9 cellular contexts compared by ENCODE assay signal in genomic region chr19:52191951-52192350, GRCh38. TPM values are rescaled to one million over a fixed set of nuclear protein-coding genes. Genes with fewer than 3 reads are reported as not detected.
DNase-seq lines count a peak whose midpoint lies in the region; ATAC-seq and TF ChIP-seq lines count a peak whose summit lies in the region.
"Had no signal": no experiment of that assay in that cellular context is flagged by ENCODE, and none has a peak within 500 bp of the region (broad histone marks: within the 10 kb centered on the region; RNA-seq: fewer than 3 reads in every experiment).

No MANE protein-coding gene starts in this region.

- H3K27ac ChIP-seq in BLaER1 treated with 17β-estradiol and CSF1 and Interleukin-3, amounts not matched to agents 10 nM and 100 nM: peak overlapping the region in 9 of 11 experiments; percentile 97 to 100 (median 98); a peak in 11 of 22 replicates
- peak overlapping the region; percentile 7 for H3K27ac ChIP-seq in duodenal mucosa (ENCODE audit: low read depth, low read length)

- no peaks in the 10 kb centered on the region for H3K9me3 Mint-ChIP-seq in nephron

- no peaks in the 10 kb centered on the region for H3K27me3 Mint-ChIP-seq in nephron (ENCODE audit: low read depth)

- peak overlapping the region; percentile 80 to 96 (median 90); a peak in 18 of 20 replicates for H3K4me3 ChIP-seq in BLaER1 treated with 17β-estradiol and CSF1 and Interleukin-3, amounts not matched to agents 10 nM and 100 nM
- H3K4me3 ChIP-seq in duodenal mucosa (ENCODE audit: low read depth in 1 of 2, low read length in 2 of 2): peak overlapping the region; percentile 89 to 91

- no peak for TF ChIP-seq CTCF in nephron (IDR thresholded peaks at IDR 0.05; ENCODE audit: unreplicated experiment in 3 of 3)

- peak overlapping the region; percentile 56 to 99 (median 88) for H3K27ac Mint-ChIP-seq in nephron

- DNase-seq in LHCN-M2 (ENCODE audit: low read depth) (peak; percentile 16), NCI-H1417 treated with DMSO at 0.1 percent for 48 hours (lab: John Stamatoyannopoulos, UW) (no peak), NCI-H1105 (lab: John Stamatoyannopoulos, UW) (no peak), NCI-H128 (lab: John Stamatoyannopoulos, UW; ENCODE audit: unreplicated experiment) (no peak)
- DNase-seq: amniotic stem cell had no signal

- H3K9ac ChIP-seq in BLaER1 treated with 17β-estradiol and CSF1 and Interleukin-3, amounts not matched to agents 10 nM and 100 nM: peak overlapping the region; percentile 96 to 100 (median 98); a peak in 21 of 22 replicates
- H3K9ac ChIP-seq in duodenal mucosa (ENCODE audit: low read depth in 1 of 2, low read length in 2 of 2): peak overlapping the region in 1 of 2 donors; percentile 39

- H3K4me1 Mint-ChIP-seq in nephron: peaks cover 15% of the 10 kb centered on the region

- H3K36me3 ChIP-seq in BLaER1 treated with 17β-estradiol and CSF1 and Interleukin-3, amounts not matched to agents 10 nM and 100 nM: peaks cover 48 to 61% (median 53%) of the 10 kb centered on the region in 11 experiments
- H3K36me3 ChIP-seq in duodenal mucosa (ENCODE audit: control insufficient read depth in 1 of 2, insufficient read depth in 2 of 2, low read length in 2 of 2): peaks cover 26 to 42% of the 10 kb centered on the region in 2 donors

- ATAC-seq in GM19023 (IDR thresholded peaks at IDR 0.05; ENCODE audit: unreplicated experiment): no peak

- peak overlapping the region; percentile 91 to 95 (median 93) for H3K4me3 Mint-ChIP-seq in nephron

- peaks cover 56 to 66% (median 62%) of the 10 kb centered on the region in 11 experiments; a peak in 21 of 22 replicates for H4K20me1 ChIP-seq in BLaER1 treated with 17β-estradiol and CSF1 and Interleukin-3, amounts not matched to agents 10 nM and 100 nM

- H3K4me2 ChIP-seq in BLaER1 treated with 17β-estradiol and CSF1 and Interleukin-3, amounts not matched to agents 10 nM and 100 nM: peak overlapping the region; percentile 94 to 100 (median 98)

- H3K9me3 ChIP-seq in BLaER1 treated with 17β-estradiol and CSF1 and Interleukin-3, amounts not matched to agents 10 nM and 100 nM (replicated peaks in 1 of 11): peaks cover 0 to 14% (median 0%) of the 10 kb centered on the region in 11 experiments; a peak in 3 of 22 replicates
- no peaks in the 10 kb centered on the region for H3K9me3 ChIP-seq in duodenal mucosa (ENCODE audit: control insufficient read depth in 1 of 2, low read length in 2 of 2)

- H3K27me3 ChIP-seq in BLaER1 treated with 17β-estradiol and CSF1 and Interleukin-3, amounts not matched to agents 10 nM and 100 nM: no peaks in the 10 kb centered on the region
- no peaks in the 10 kb centered on the region for H3K27me3 ChIP-seq in duodenal mucosa (ENCODE audit: control insufficient read depth in 1 of 2, insufficient read depth in 2 of 2, low read length in 2 of 2)

- H3K4me1 ChIP-seq in BLaER1 treated with 17β-estradiol and CSF1 and Interleukin-3, amounts not matched to agents 10 nM and 100 nM: peaks cover 37 to 51% (median 41%) of the 10 kb centered on the region in 10 experiments
- peaks cover 38 to 43% of the 10 kb centered on the region in 2 donors for H3K4me1 ChIP-seq in duodenal mucosa (ENCODE audit: control insufficient read depth in 1 of 2, insufficient read depth in 2 of 2, low read length in 2 of 2)

- H3K36me3 Mint-ChIP-seq in nephron (ENCODE audit: low read depth): peaks cover 48% of the 10 kb centered on the region

RNA-seq across cellular contexts. Expression of gene PPP2R1A, which starts 2.1 kb away (rescaled TPM):
- 284 and 301 TPM in 2 replicates for total RNA-seq in LHCN-M2 (2014; rRNA removed)
- 438 TPM for polyA plus RNA-seq in LHCN-M2 (2012)

RNA-seq across cellular contexts. Expression of gene ZNF836, which starts 20.5 kb away (rescaled TPM):
- 6.3 and 8.4 TPM in 2 replicates for total RNA-seq in LHCN-M2 (2014; rRNA removed)
- polyA plus RNA-seq in LHCN-M2 (2012): 6.6 TPM

RNA-seq across cellular contexts. Expression of gene ZNF616, which starts 52.2 kb away (rescaled TPM):
- 8.7 and 10.7 TPM in 2 replicates for total RNA-seq in LHCN-M2 (2014; rRNA removed)
- polyA plus RNA-seq in LHCN-M2 (2012): 3.4 TPM
